In genomic region chr15:82539690-82540054, GRCh38 we compare ENCODE assay signal across 8 cellular contexts.
DNase-seq lines count a peak whose midpoint lies in the region; ATAC-seq lines count a peak whose summit lies in the region.

No MANE protein-coding gene starts in this region.

- peak; percentile 2 for ATAC-seq in HG02798 (IDR thresholded peaks at IDR 0.05; ENCODE audit: poor library complexity, unreplicated experiment)

- H3K4me1 ChIP-seq in ACC112 (ENCODE audit: control insufficient read depth, insufficient read depth, low read length, unreplicated experiment) = peaks cover 19% of the 10 kb centered on the region

- H3K27me3 ChIP-seq in ACC112 (ENCODE audit: insufficient read depth, low read length) = no peaks in the 10 kb centered on the region

- H3K79me2 ChIP-seq in ACC112 (ENCODE audit: control insufficient read depth, insufficient read depth, low read length, unreplicated experiment) = peaks cover 42% of the 10 kb centered on the region

- peak; percentile 28 for DNase-seq in astrocyte of the hippocampus (ENCODE audit: low read depth, low spot score)
- DNase-seq in kidney tubule cell (ENCODE audit: low spot score) = peak; percentile 24
- DNase-seq in substantia nigra (lab: John Stamatoyannopoulos, UW) = no peak
- no peak for DNase-seq in NCI-H345 (lab: John Stamatoyannopoulos, UW)
- DNase-seq in NCI-H2227 treated with DMSO at 0.1 percent for 48 hours (lab: John Stamatoyannopoulos, UW) = no peak
- DNase-seq in NCI-H1694 (lab: John Stamatoyannopoulos, UW) = no peak

- no peak overlapping the region for H2AFZ ChIP-seq in ACC112 (ENCODE audit: low read length, unreplicated experiment)

- peaks cover 39% of the 10 kb centered on the region for H3K36me3 ChIP-seq in ACC112 (ENCODE audit: insufficient read depth, low read length)

- H3K4me3 ChIP-seq in ACC112 (ENCODE audit: low read depth, low read length) = peak overlapping the region; percentile 90

- H3K27ac ChIP-seq in ACC112 (ENCODE audit: low read depth, low read length) (peak overlapping the region; percentile 59), substantia nigra (ENCODE audit: low read depth, low read length, poor library complexity, severe bottlenecking) (peak overlapping the region; percentile 70)

Comparison
In these comparisons a context has a peak if more than half of its experiments do, and no peak if none do; other contexts are left out.
1. DNase-seq: peak in astrocyte of the hippocampus (single experiment) and kidney tubule cell (single experiment); none in substantia nigra (0 of 49), NCI-H345 (single experiment), NCI-H2227 treated with DMSO at 0.1 percent for 48 hours (single experiment) and NCI-H1694 (single experiment).